26 cellular contexts compared by ENCODE assay signal in the genomic region with DNA sequence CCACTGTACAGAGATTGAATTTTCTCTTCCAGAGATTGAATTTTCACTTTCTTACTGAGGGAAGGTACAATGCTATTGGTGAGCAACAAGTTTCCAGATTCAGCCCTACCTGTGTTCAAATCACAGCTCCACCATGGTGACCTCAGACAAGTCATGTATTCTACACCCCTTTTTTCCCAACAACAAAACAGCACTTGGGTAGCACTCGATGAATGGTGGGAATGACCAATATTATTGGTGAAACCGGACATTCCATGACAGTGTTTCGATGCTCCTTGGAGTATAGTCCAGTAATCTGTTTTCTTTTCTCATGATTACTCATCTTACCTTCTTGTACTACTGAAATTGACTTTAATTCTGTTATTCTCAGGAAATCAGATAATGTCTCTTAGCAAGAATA.
"Had no signal": no experiment of that assay in that cellular context is flagged by ENCODE, and none has a peak within 500 bp of the region (broad histone marks: within the 10 kb centered on the region; RNA-seq: fewer than 3 reads in every experiment).

No MANE protein-coding gene starts in this region.

- H3K9me3 ChIP-seq: mucosa of descending colon, pancreas, prostate gland, spleen, tibial nerve, upper lobe of left lung, vagina had no signal

- H3K79me2 ChIP-seq: hepatocyte had no signal

- H3K27me3 ChIP-seq: pancreas, spleen, tibial nerve, upper lobe of left lung, vagina had no signal

- H3K4me3 ChIP-seq: hepatocyte, left ventricle myocardium inferior, lung, mucosa of descending colon, pancreas, prostate gland, spleen, tibial nerve, upper lobe of left lung, vagina had no signal

- H3K4me1 ChIP-seq: left ventricle myocardium inferior, pancreas, prostate gland, spleen, tibial nerve, upper lobe of left lung, vagina had no signal

- H3K27ac ChIP-seq: hepatocyte, left ventricle myocardium inferior, pancreas, prostate gland, spleen, tibial nerve, upper lobe of left lung, vagina had no signal

- H2AFZ ChIP-seq: hepatocyte had no signal

- DNase-seq: islet precursor cell; left ventricle myocardium inferior; mesendoderm; mucosa of descending colon; naive thymus-derived CD4-positive, alpha-beta T cell; pancreas; posterior cingulate gyrus; retina; right cardiac atrium; small intestine; spleen; stimulated activated CD4-positive, alpha-beta T cell treated with anti-CD3 and anti-CD28 coated beads, Interleukin-1b, Interleukin-23, amount 100 ng/mL, for 48 hours; stimulated activated CD4-positive, alpha-beta T cell treated with anti-CD3 and anti-CD28 coated beads, Interleukin-2, amount 100 ng/mL, for 48 hours; stimulated activated CD4-positive, alpha-beta T cell treated with anti-CD3 and anti-CD28 coated beads, Interleukin-4, amount 100 ng/mL, for 4 hours; stimulated activated CD8-positive, alpha-beta memory T cell treated with anti-CD3 and anti-CD28 coated beads, Interleukin-4, amount 100 ng/mL, for 48 hours; stimulated activated naive CD4-positive, alpha-beta T cell treated with Interleukin-2 at 50 U/mL for 16 hours; stimulated activated naive CD8-positive, alpha-beta T cell treated with anti-CD3 and anti-CD28 coated beads, Interleukin-15, amount 100 ng/mL, for 72 hours; substantia nigra; upper lobe of left lung had no signal

- H3K4me2 ChIP-seq: hepatocyte had no signal

- H3K36me3 ChIP-seq: left ventricle myocardium inferior, pancreas, prostate gland, spleen, tibial nerve, upper lobe of left lung, vagina had no signal

- ATAC-seq: mucosa of descending colon; naive thymus-derived CD4-positive, alpha-beta T cell; natural killer cell treated with Interleukin-12 subunit alpha and Interleukin-12 subunit beta and Interleukin-15 and Interleukin-18, amount 100 ng/mL, for 72 hours; pancreas; right cardiac atrium; sciatic nerve; stimulated activated naive CD8-positive, alpha-beta T cell treated with anti-CD3 and anti-CD28 coated beads, Interleukin-15, amount 100 ng/mL, for 72 hours had no signal
